ENCODE assay signal across 8 cellular contexts in the genomic region with DNA sequence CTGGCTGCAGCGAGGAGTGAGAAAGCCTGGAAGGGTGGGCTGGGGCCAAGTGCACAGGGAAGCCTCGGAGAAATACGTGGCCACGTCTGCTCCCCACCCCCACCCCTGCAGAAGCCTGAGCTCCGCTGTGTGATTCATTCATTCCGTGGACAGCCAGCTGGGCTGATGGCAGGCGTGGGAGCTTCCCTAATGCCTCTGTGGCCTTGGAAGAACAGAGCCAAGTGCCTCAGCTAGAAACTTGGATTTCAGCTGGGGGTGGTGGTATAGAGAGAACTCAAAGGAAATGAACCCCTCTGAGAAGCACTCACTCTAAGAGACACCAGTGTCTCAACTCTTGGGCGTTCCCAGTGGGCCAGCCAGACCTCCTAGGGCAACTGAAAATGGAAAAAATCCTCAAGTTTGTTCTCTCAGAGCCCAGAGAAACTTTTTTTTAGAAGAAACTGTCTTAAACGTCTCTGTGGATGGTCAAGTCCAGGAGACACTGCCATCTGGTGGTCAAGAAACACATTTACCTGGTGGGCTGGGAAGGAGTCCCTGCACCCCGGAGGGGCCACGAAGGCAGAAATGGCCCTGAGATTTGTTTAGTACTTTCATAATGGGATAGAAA. TPM values are rescaled to one million over a fixed set of nuclear protein-coding genes. Genes with fewer than 3 reads are reported as not detected.
DNase-seq lines count a peak whose midpoint lies in the region; ATAC-seq and TF ChIP-seq lines count a peak whose summit lies in the region.

No MANE protein-coding gene starts in this region.

- no peak overlapping the region for H2AFZ ChIP-seq in PC-3 (ENCODE audit: low read length)
- no peak overlapping the region for H2AFZ ChIP-seq in neural progenitor cell (replicated peaks)

- POLR2A ChIA-PET in PC-3 (lab: Charles Lee; ENCODE audit: unreplicated experiment), result interaction anchor here (0.7 kb wide), 2 partner anchors 31 to 47 kb away, joined by 4 read pairs; a partner anchor contains a TSS

- H3K4me1 ChIP-seq in PC-3 (ENCODE audit: insufficient read depth, low read length) (peaks cover 57% of the 10 kb centered on the region), neural progenitor cell (no peaks in the 10 kb centered on the region), upper lobe of right lung (peaks cover 18% of the 10 kb centered on the region)

- H3K9ac ChIP-seq in PC-3 (ENCODE audit: low read length) (peak overlapping the region; percentile 16; the same call in 1 of the 2 replicates), neural progenitor cell (no peak overlapping the region)

- peaks cover 21% of the 10 kb centered on the region for H3K4me1 Mint-ChIP-seq in neural progenitor cell

- H4K20me1 ChIP-seq in PC-3 (ENCODE audit: low read length) (no peaks in the 10 kb centered on the region), neural progenitor cell (ENCODE audit: low read depth) (no peaks in the 10 kb centered on the region)

- H3K36me3 ChIP-seq in PC-3 (ENCODE audit: low read depth, low read length) (peaks cover 17% of the 10 kb centered on the region), neural progenitor cell (no peaks in the 10 kb centered on the region), upper lobe of right lung (peaks cover 10% of the 10 kb centered on the region)

- TF ChIP-seq CTCF in C4-2B (conservative IDR thresholded peaks at IDR 0.05) (peak; percentile 92), PC-3 (conservative IDR thresholded peaks at IDR 0.05; ENCODE audit: low read depth, low read length) (peak; percentile 93), fibroblast of villous mesenchyme (IDR thresholded peaks at IDR 0.05; ENCODE audit: insufficient read depth, low read depth, low read length) (peak; percentile 80), neural progenitor cell (IDR thresholded peaks at IDR 0.05) (peak; percentile 96), upper lobe of right lung (IDR thresholded peaks at IDR 0.05) (peak; percentile 94)

- H3K4me3 Mint-ChIP-seq in neural progenitor cell, result peak overlapping the region; percentile 41

- H3K27me3 Mint-ChIP-seq in neural progenitor cell (ENCODE audit: insufficient read depth, low read depth), result peaks cover 2% of the 10 kb centered on the region

- peak; percentile 76 for DNase-seq in PC-3
- DNase-seq in activated effector memory CD4-positive, alpha-beta T cell treated with Interleukin-2 at 50 U/mL for 16 hours, result peak; percentile 16
- DNase-seq in fibroblast of villous mesenchyme (ENCODE audit: low read depth), result peak; percentile 96
- peak; percentile 77 for DNase-seq in neural progenitor cell (ENCODE audit: low spot score)
- DNase-seq in upper lobe of right lung, result no peak

- no TSS peak for BruUV-seq in PC-3 (replicated peaks; lab: Mats Ljungman, UMichigan)

- peaks cover 3% of the 10 kb centered on the region for H3K36me3 Mint-ChIP-seq in neural progenitor cell

- no peaks in the 10 kb centered on the region for H3F3A ChIP-seq in PC-3 (ENCODE audit: low read length, unreplicated experiment)
- H3F3A ChIP-seq in neural progenitor cell (ENCODE audit: low read depth), result peaks cover 6% of the 10 kb centered on the region

- no peak overlapping the region for H3K4me3 ChIP-seq in PC-3 (ENCODE audit: low read length)
- peak overlapping the region; percentile 24 for H3K4me3 ChIP-seq in fibroblast of villous mesenchyme (ENCODE audit: low read depth, low read length)
- H3K4me3 ChIP-seq in neural progenitor cell, result no peak overlapping the region
- no peak overlapping the region for H3K4me3 ChIP-seq in upper lobe of right lung

- intact Hi-C loops in PC-3 (cut with micrococcal nuclease) (loop anchor here (1.0 to 10.0 kb wide), 6 partner anchors 34 to 446 kb away; no protein-coding TSS in a partner anchor), upper lobe of right lung (cut with DNase I) (loop anchor here (5.0 kb wide), 1 partner anchor 78 kb away; no protein-coding TSS in a partner anchor)

- H3K27ac ChIP-seq in C4-2B (no peak overlapping the region), PC-3 (ENCODE audit: low read length) (peak overlapping the region; percentile 70), neural progenitor cell (no peak overlapping the region), upper lobe of right lung (peak overlapping the region; percentile 25)

- H3K4me2 ChIP-seq in PC-3 (ENCODE audit: low read length), result peak overlapping the region; percentile 50
- no peak overlapping the region for H3K4me2 ChIP-seq in neural progenitor cell

- H3K9me3 Mint-ChIP-seq in neural progenitor cell, result no peaks in the 10 kb centered on the region

- H3K27ac Mint-ChIP-seq in neural progenitor cell, result peak overlapping the region; percentile 88

- H3K9me2 ChIP-seq in PC-3 (replicated peaks; ENCODE audit: low read length), result no peaks in the 10 kb centered on the region

- no peaks in the 10 kb centered on the region for H3K9me3 ChIP-seq in PC-3 (ENCODE audit: low read length)
- no peaks in the 10 kb centered on the region for H3K9me3 ChIP-seq in neural progenitor cell (ENCODE audit: low read depth)
- H3K9me3 ChIP-seq in upper lobe of right lung, result no peaks in the 10 kb centered on the region

- CTCF ChIA-PET in PC-3 (lab: Charles Lee), result interaction anchor here (0.5 to 2.5 kb wide), 5 partner anchors 31 to 136 kb away, joined by 3 to 28 read pairs (median 6); no protein-coding TSS in a partner anchor

- no peaks in the 10 kb centered on the region for H3K27me3 ChIP-seq in PC-3 (ENCODE audit: low read length)
- no peaks in the 10 kb centered on the region for H3K27me3 ChIP-seq in neural progenitor cell
- H3K27me3 ChIP-seq in upper lobe of right lung, result no peaks in the 10 kb centered on the region

- H3K79me2 ChIP-seq in PC-3 (ENCODE audit: low read length), result peaks cover 10% of the 10 kb centered on the region; the same call in 1 of the 2 replicates
- no peaks in the 10 kb centered on the region for H3K79me2 ChIP-seq in neural progenitor cell (ENCODE audit: low read depth)

- ATAC-seq in GM19023 (IDR thresholded peaks at IDR 0.05; ENCODE audit: unreplicated experiment) (peak; percentile 62), HG03159 (IDR thresholded peaks at IDR 0.05; ENCODE audit: unreplicated experiment) (peak; percentile 72), PC-3 (peak; percentile 27), upper lobe of right lung (peak; percentile 77)

RNA-seq across cellular contexts. Expression of a gene that starts 18.0 kb away (rescaled TPM):
- total RNA-seq in PC-3 (2014; rRNA removed) (81.4 and 122 TPM in 2 replicates), fibroblast of villous mesenchyme (44.9 and 59.6 TPM in 2 replicates), neural progenitor cell (ENCODE audit: low replicate concordance) (22.8 and 86.4 TPM in 2 replicates), upper lobe of right lung (62.4 TPM)

RNA-seq across cellular contexts. Expression of a gene that starts 31.3 kb away (rescaled TPM):
- total RNA-seq in PC-3 (2014; rRNA removed), result 133 and 157 TPM in 2 replicates
- 146 and 244 TPM in 2 replicates for total RNA-seq in fibroblast of villous mesenchyme
- total RNA-seq in neural progenitor cell (ENCODE audit: low replicate concordance), result 212 and 304 TPM in 2 replicates
- total RNA-seq in upper lobe of right lung, result 158 TPM

RNA-seq across cellular contexts. Expression of a gene that starts 53.7 kb away (rescaled TPM):
- 0.86 and 2.7 TPM in 2 replicates for total RNA-seq in PC-3 (2014; rRNA removed)
- total RNA-seq in fibroblast of villous mesenchyme, result 1,969 and 2,230 TPM in 2 replicates
- 122 and 158 TPM in 2 replicates for total RNA-seq in neural progenitor cell (ENCODE audit: low replicate concordance)
- 1,248 TPM for total RNA-seq in upper lobe of right lung

Comparison
In these comparisons a context has a peak if more than half of its experiments do, and no peak if none do; other contexts are left out.
1. H3K27ac ChIP-seq: peak in PC-3 (single experiment) and upper lobe of right lung (single experiment); none in C4-2B (single experiment) and neural progenitor cell (single experiment).
2. ATAC-seq: peak in every context shown above with its lines; median percentile 77 in upper lobe of right lung; 72 in HG03159; 62 in GM19023; 27 in PC-3.
3. RNA of a gene that starts 53.7 kb away (total RNA-seq): 1,969 to 2,230 TPM in fibroblast of villous mesenchyme, 1,248 TPM in upper lobe of right lung (single experiment) and 122 to 158 TPM in neural progenitor cell; 0.86 to 2.7 TPM in PC-3; every median in the first group is over 10 times any median in the second.
4. Peak in every context shown above with its lines, with median percentiles within 50 percentile points of each other: CTCF ChIP-seq.